Comparison of ENCODE assay signal across 21 cellular contexts in genomic region chr7:156614434-156615264, GRCh38. TPM values are rescaled to one million over a fixed set of nuclear protein-coding genes. Genes with fewer than 3 reads are reported as not detected.
A peak's percentile ranks its signal among the peaks of the same experiment; 100 is the strongest.
DNase-seq lines count a peak whose midpoint lies in the region; ATAC-seq and TF ChIP-seq lines count a peak whose summit lies in the region.
"Had no signal": no experiment of that assay in that cellular context is flagged by ENCODE, and none has a peak within 500 bp of the region (broad histone marks: within the 10 kb centered on the region; RNA-seq: fewer than 3 reads in every experiment).

No MANE protein-coding gene starts in this region.

- H3K27me3 ChIP-seq in PC-3 (ENCODE audit: low read length), result peaks cover 11% of the 10 kb centered on the region
- peaks cover 8% of the 10 kb centered on the region for H3K27me3 ChIP-seq in smooth muscle cell (ENCODE audit: low read depth)

- CTCF ChIA-PET in PC-3 (lab: Charles Lee), result no interaction called here

- H3K27ac ChIP-seq in PC-3 (ENCODE audit: low read length) (no peak overlapping the region), smooth muscle cell (ENCODE audit: low read depth) (no peak overlapping the region)
- H3K27ac ChIP-seq: breast epithelium, spleen, suprapubic skin had no signal

- DNase-seq in NCI-H1417 (lab: John Stamatoyannopoulos, UW), result peak; percentile 18 to 71 (median 56)
- no peak for DNase-seq in NCI-H1417 treated with DMSO at 0.1 percent for 48 hours (lab: John Stamatoyannopoulos, UW)
- DNase-seq in PC-3, result no peak
- DNase-seq in left colon, result peak in 1 of 2 donors; percentile 58
- no peak for DNase-seq in smooth muscle cell (lab: John Stamatoyannopoulos, UW; ENCODE audit: unreplicated experiment)
- no peak for DNase-seq in activated CD4-positive, CD25-positive, alpha-beta regulatory T cell treated with anti-CD3 and anti-CD28 coated beads, Interleukin-2, amount 50 U/mL, for 72 hours
- no peak for DNase-seq in islet precursor cell
- DNase-seq: dermis blood vessel endothelial cell; erythroblast; Karpas-422; naive thymus-derived CD8-positive, alpha-beta T cell; NCI-H1105 treated with DMSO at 0.1 percent for 48 hours; NCI-H345; SHP77; spleen; stimulated activated CD8-positive, alpha-beta memory T cell treated with anti-CD3 and anti-CD28 coated beads, Interleukin-4, amount 100 ng/mL, for 48 hours; T-cell had no signal

- H4K20me1 ChIP-seq in PC-3 (ENCODE audit: low read length) (no peaks in the 10 kb centered on the region), smooth muscle cell (ENCODE audit: low read depth) (no peaks in the 10 kb centered on the region)

- intact Hi-C loops in PC-3 (cut with micrococcal nuclease) (no loop called here), left colon (cut with DNase I, micrococcal nuclease) (no loop called here)

- no TSS peak for BruUV-seq in PC-3 (replicated peaks; lab: Mats Ljungman, UMichigan)

- H3K4me3 ChIP-seq in PC-3 (ENCODE audit: low read length), result no peak overlapping the region
- H3K4me3 ChIP-seq in smooth muscle cell, result peak overlapping the region; percentile 10
- H3K4me3 ChIP-seq: breast epithelium, lung, spleen, suprapubic skin had no signal

- no peaks in the 10 kb centered on the region for H3K36me3 ChIP-seq in PC-3 (ENCODE audit: low read depth, low read length)
- H3K36me3 ChIP-seq in smooth muscle cell (ENCODE audit: low read depth), result no peaks in the 10 kb centered on the region
- H3K36me3 ChIP-seq: breast epithelium, spleen, suprapubic skin had no signal

- H3K4me1 ChIP-seq in PC-3 (ENCODE audit: insufficient read depth, low read length) (no peaks in the 10 kb centered on the region), smooth muscle cell (ENCODE audit: low read depth) (peaks cover 11% of the 10 kb centered on the region)
- H3K4me1 ChIP-seq: breast epithelium, suprapubic skin had no signal

- WGBS in smooth muscle cell (ENCODE audit: low lambda C conversion rate), result 89% methylated on average over 19 of the region's 19 CpGs

- H3K79me2 ChIP-seq in PC-3 (ENCODE audit: low read length) (no peaks in the 10 kb centered on the region), smooth muscle cell (ENCODE audit: low read depth) (no peaks in the 10 kb centered on the region)

- H3K9me2 ChIP-seq in PC-3 (replicated peaks; ENCODE audit: low read length), result no peaks in the 10 kb centered on the region

- H2AFZ ChIP-seq in PC-3 (ENCODE audit: low read length) (peak overlapping the region; percentile 48; the same call in 1 of the 2 replicates), smooth muscle cell (ENCODE audit: low read depth) (no peak overlapping the region)

- no peak for TF ChIP-seq CTCF in PC-3 (conservative IDR thresholded peaks at IDR 0.05; ENCODE audit: low read depth, low read length)
- no peak for TF ChIP-seq CTCF in smooth muscle cell (IDR thresholded peaks at IDR 0.05; ENCODE audit: borderline replicate concordance, insufficient read depth, poor library complexity, severe bottlenecking)

- no peaks in the 10 kb centered on the region for H3F3A ChIP-seq in PC-3 (ENCODE audit: low read length, unreplicated experiment)
- H3F3A ChIP-seq in smooth muscle cell (ENCODE audit: low read depth), result no peaks in the 10 kb centered on the region

- H3K9me3 ChIP-seq in PC-3 (ENCODE audit: low read length), result no peaks in the 10 kb centered on the region
- H3K9me3 ChIP-seq in smooth muscle cell (replicated peaks; ENCODE audit: low read depth), result no peaks in the 10 kb centered on the region
- H3K9me3 ChIP-seq: breast epithelium, spleen, suprapubic skin had no signal

- H3K4me2 ChIP-seq in PC-3 (ENCODE audit: low read length) (peak overlapping the region; percentile 37), smooth muscle cell (no peak overlapping the region)

- POLR2A ChIA-PET in PC-3 (lab: Charles Lee; ENCODE audit: unreplicated experiment), result interaction anchor here (0.6 kb wide), 1 partner anchor 718 kb away, joined by 10 read pairs; no protein-coding TSS in a partner anchor

- ATAC-seq in PC-3 (peak; percentile 53), left colon (peak; percentile 74)
- no peak for ATAC-seq in activated CD4-positive, CD25-positive, alpha-beta regulatory T cell treated with anti-CD3 and anti-CD28 coated beads, Interleukin-2, amount 50 U/mL, for 24 hours
- ATAC-seq: naive thymus-derived CD8-positive, alpha-beta T cell; T-cell had no signal

- no peak overlapping the region for H3K9ac ChIP-seq in PC-3 (ENCODE audit: low read length)
- H3K9ac ChIP-seq in smooth muscle cell (ENCODE audit: low read depth), result no peak overlapping the region

RNA-seq across cellular contexts. Expression of gene RNF32, which starts 25.9 kb away (rescaled TPM):
- total RNA-seq in PC-3 (2014; rRNA removed), result 1.7 and 2.2 TPM in 2 replicates
- total RNA-seq in left colon, result 1 to 10 TPM; 2.8 to 3.6 TPM
- total RNA-seq in smooth muscle cell, result 4.3 TPM in 2 replicates
- 0.63 and 2.6 TPM in 2 replicates for polyA plus RNA-seq in smooth muscle cell

Comparison
In these comparisons a context has a peak if more than half of its experiments do, and no peak if none do; other contexts are left out.
1. DNase-seq: peak in NCI-H1417 (3 of 3); none in NCI-H1417 treated with DMSO at 0.1 percent for 48 hours (single experiment), PC-3 (single experiment), smooth muscle cell (single experiment), activated CD4-positive, CD25-positive, alpha-beta regulatory T cell treated with anti-CD3 and anti-CD28 coated beads, Interleukin-2, amount 50 U/mL, for 72 hours (single experiment) and islet precursor cell (single experiment).
2. ATAC-seq: peak in PC-3 (single experiment) and left colon (single experiment); none in activated CD4-positive, CD25-positive, alpha-beta regulatory T cell treated with anti-CD3 and anti-CD28 coated beads, Interleukin-2, amount 50 U/mL, for 24 hours (0 of 2).